ENCODE assay signal across 10 cellular contexts in the genomic region with DNA sequence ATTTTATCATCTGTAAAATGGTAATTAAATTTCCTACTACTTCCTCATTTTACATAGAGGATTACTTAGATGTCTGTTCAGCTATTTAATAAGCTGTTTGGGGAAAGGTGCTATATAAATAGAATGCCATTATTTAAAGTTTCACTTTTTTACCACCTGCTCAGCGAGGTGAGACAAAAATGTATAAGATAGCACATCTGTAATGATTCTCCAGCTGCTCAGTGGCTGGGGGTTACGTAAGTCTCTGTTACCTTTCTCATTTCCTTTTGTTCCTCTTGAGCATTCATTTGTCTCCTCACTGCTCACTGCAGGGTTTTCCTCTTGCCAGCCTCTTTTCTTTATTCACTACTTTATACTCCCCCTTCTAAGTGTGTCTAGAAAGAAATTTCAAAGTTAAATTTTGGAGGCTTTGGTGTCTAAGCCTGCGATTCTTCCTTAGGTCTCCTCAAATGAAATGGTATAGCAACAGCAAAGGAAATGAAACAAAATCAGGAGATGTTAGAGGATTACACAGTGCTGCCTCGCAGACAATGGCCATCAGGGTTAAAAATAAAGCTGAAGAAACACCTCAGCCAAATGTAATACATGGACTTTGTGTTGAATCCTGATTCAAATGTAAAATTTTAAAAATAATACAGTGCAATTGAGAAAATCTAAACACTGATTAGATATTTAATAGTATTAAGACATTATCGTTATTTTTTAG. TPM values are rescaled to one million over a fixed set of nuclear protein-coding genes. Genes with fewer than 3 reads are reported as not detected.
DNase-seq lines count a peak whose midpoint lies in the region; ATAC-seq and FAIRE-seq lines count a peak whose summit lies in the region.
"Had no signal": no experiment of that assay in that cellular context is flagged by ENCODE, and none has a peak within 500 bp of the region (broad histone marks: within the 10 kb centered on the region; RNA-seq: fewer than 3 reads in every experiment).

No MANE protein-coding gene starts in this region.

- H3K4me1 ChIP-seq in small intestine (ENCODE audit: control insufficient read depth in 2 of 2, insufficient read depth in 1 of 2, low read depth in 1 of 2, low read length in 1 of 2) = no peaks in the 10 kb centered on the region
- no peaks in the 10 kb centered on the region for H3K4me1 ChIP-seq in CD4-positive, alpha-beta memory T cell (ENCODE audit: insufficient read depth, low read length)

- H3K4me3 ChIP-seq in small intestine (ENCODE audit: low read depth in 1 of 2, low read length in 2 of 2) (no peak overlapping the region), MG63 (no peak overlapping the region)
- H3K4me3 ChIP-seq in CD4-positive, alpha-beta memory T cell (ENCODE audit: low read length in 2 of 2) = no peak overlapping the region
- H3K4me3 ChIP-seq: heart right ventricle had no signal

- intact Hi-C loops in CD4-positive, alpha-beta memory T cell (cut with micrococcal nuclease) = no loop called here

- FAIRE-seq in small intestine (lab: Jason Lieb, UNC) = no peak

- DNase-seq in RPMI8226 (peak; percentile 72), small intestine (no peak), MG63 (no peak)
- no peak for DNase-seq in activated CD4-positive, alpha-beta T cell treated with anti-CD3 and anti-CD28 coated beads, Interleukin-2, amount 50 U/mL, for 48 hours
- DNase-seq in CD4-positive, alpha-beta memory T cell = no peak
- DNase-seq: heart right ventricle; stimulated activated naive CD8-positive, alpha-beta T cell treated with anti-CD3 and anti-CD28 coated beads, Interleukin-15, amount 100 ng/mL, for 72 hours had no signal

- H3K9me3 ChIP-seq in small intestine (ENCODE audit: control insufficient read depth, low read depth) (no peaks in the 10 kb centered on the region), MG63 (no peaks in the 10 kb centered on the region)
- no peaks in the 10 kb centered on the region for H3K9me3 ChIP-seq in CD4-positive, alpha-beta memory T cell (ENCODE audit: control insufficient read depth in 1 of 2, low read length in 2 of 2)
- H3K9me3 ChIP-seq: heart right ventricle had no signal

- H3K27me3 Mint-ChIP-seq in CD4-positive, alpha-beta memory T cell = peaks cover 0 to 4% of the 10 kb centered on the region in 2 donors

- H3K36me3 ChIP-seq in small intestine (ENCODE audit: control insufficient read depth in 2 of 2, insufficient read depth in 2 of 2, low read length in 2 of 2) (no peaks in the 10 kb centered on the region), MG63 (no peaks in the 10 kb centered on the region)
- H3K36me3 ChIP-seq in CD4-positive, alpha-beta memory T cell (ENCODE audit: insufficient read depth, low read length) = no peaks in the 10 kb centered on the region
- H3K36me3 ChIP-seq: heart right ventricle had no signal

- POLR2A ChIA-PET in CD4-positive, alpha-beta memory T cell (lab: Charles Lee; ENCODE audit: partially characterized antibody) = no interaction called here

- H3K4me1 Mint-ChIP-seq in CD4-positive, alpha-beta memory T cell = no peaks in the 10 kb centered on the region

- peak overlapping the region in 1 of 7 donors; percentile 1 for H3K27ac Mint-ChIP-seq in CD4-positive, alpha-beta memory T cell
- H3K27ac Mint-ChIP-seq: stimulated activated naive CD8-positive, alpha-beta T cell treated with anti-CD3 and anti-CD28 coated beads, Interleukin-15, amount 100 ng/mL, for 72 hours had no signal

- no peaks in the 10 kb centered on the region for H3K9me3 Mint-ChIP-seq in CD4-positive, alpha-beta memory T cell
- H3K9me3 Mint-ChIP-seq: stimulated activated naive CD8-positive, alpha-beta T cell treated with anti-CD3 and anti-CD28 coated beads, Interleukin-15, amount 100 ng/mL, for 72 hours had no signal

- no peaks in the 10 kb centered on the region for H3K36me3 Mint-ChIP-seq in CD4-positive, alpha-beta memory T cell

- H3K27me3 ChIP-seq in small intestine (ENCODE audit: control insufficient read depth in 2 of 2, insufficient read depth in 2 of 2, low read length in 2 of 2) (no peaks in the 10 kb centered on the region), MG63 (no peaks in the 10 kb centered on the region)
- H3K27me3 ChIP-seq in CD4-positive, alpha-beta memory T cell (ENCODE audit: insufficient read depth, low read length) = no peaks in the 10 kb centered on the region

- CTCF ChIA-PET in CD4-positive, alpha-beta memory T cell (lab: Charles Lee; ENCODE audit: partially characterized antibody) = no interaction called here

- H3K4me3 Mint-ChIP-seq in CD4-positive, alpha-beta memory T cell = no peak overlapping the region
- H3K4me3 Mint-ChIP-seq: stimulated activated naive CD8-positive, alpha-beta T cell treated with anti-CD3 and anti-CD28 coated beads, Interleukin-15, amount 100 ng/mL, for 72 hours had no signal

- WGBS in small intestine, 3 donors = 70 to 72% (median 72%) methylated on average over 5 of the region's 5 CpGs

- peak; percentile 92 for ATAC-seq in GM18511 (IDR thresholded peaks at IDR 0.05; ENCODE audit: unreplicated experiment)
- ATAC-seq in GM21367 (IDR thresholded peaks at IDR 0.05; ENCODE audit: unreplicated experiment) = peak; percentile 86
- ATAC-seq in HG03066 (IDR thresholded peaks at IDR 0.05; ENCODE audit: low read depth, unreplicated experiment) = peak; percentile 95
- ATAC-seq: heart right ventricle; stimulated activated naive CD8-positive, alpha-beta T cell treated with anti-CD3 and anti-CD28 coated beads, Interleukin-15, amount 100 ng/mL, for 72 hours had no signal

- no peak overlapping the region for H3K27ac ChIP-seq in small intestine (ENCODE audit: low read depth in 1 of 2, low read length in 1 of 2)
- no peak overlapping the region for H3K27ac ChIP-seq in CD4-positive, alpha-beta memory T cell (ENCODE audit: low read depth, low read length)

RNA-seq across cellular contexts. Expression of a gene that starts 6.8 kb away (rescaled TPM):
- polyA plus RNA-seq in small intestine = under 1 TPM in 1 of 3 donors, not detected in 2; 0.01 TPM
- not detected in 2 replicates for total RNA-seq in MG63 (2014; rRNA removed; shearing (Covaris generic); ENCODE audit: low replicate concordance)
- total RNA-seq in CD4-positive, alpha-beta memory T cell = not detected
- not detected for polyA plus RNA-seq in CD4-positive, alpha-beta memory T cell
- polyA plus RNA-seq: heart right ventricle had no signal
